ENCODE assay signal across 33 cellular contexts in the genomic region with DNA sequence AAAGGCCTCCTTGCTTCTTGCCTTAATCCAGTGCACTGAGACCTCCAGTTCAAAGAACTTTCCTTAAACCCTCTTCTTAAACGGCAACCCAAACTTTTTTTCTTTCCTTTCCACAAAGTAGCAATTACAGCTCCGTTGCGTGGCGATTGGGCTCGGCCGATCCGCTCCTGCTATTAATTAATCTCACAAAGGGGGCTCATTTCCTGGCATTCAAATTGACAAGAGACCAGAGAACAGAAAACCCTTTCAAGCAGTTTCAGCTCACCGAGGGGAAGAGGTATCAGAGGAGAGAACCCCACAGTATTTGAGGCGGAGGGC.
DNase-seq lines count a peak whose midpoint lies in the region; ATAC-seq and TF ChIP-seq lines count a peak whose summit lies in the region.
"Had no signal": no experiment of that assay in that cellular context is flagged by ENCODE, and none has a peak within 500 bp of the region (broad histone marks: within the 10 kb centered on the region; RNA-seq: fewer than 3 reads in every experiment).

No MANE protein-coding gene starts in this region.

- no peak overlapping the region for H2AK5ac ChIP-seq in H9 (ENCODE audit: insufficient read length, low read length)

- in situ Hi-C loops in astrocyte of the cerebellum (cut with HindIII; ENCODE audit: low sequenced_read_pairs): loop anchor here (5.0 kb wide), 1 partner anchor 76 kb away; no protein-coding TSS in a partner anchor

- peaks cover 36 to 44% of the 10 kb centered on the region in 2 experiments for H3K4me1 Mint-ChIP-seq in H9
- peaks cover 27% of the 10 kb centered on the region for H3K4me1 Mint-ChIP-seq in progenitor cell of endocrine pancreas (ENCODE audit: low read depth)
- H3K4me1 Mint-ChIP-seq: activated CD4-positive, alpha-beta T cell treated with anti-CD3 and anti-CD28 coated beads, Interleukin-2, amount 10 ng/mL, durations not matched to agents 24 days and 14 days; activated naive CD8-positive, alpha-beta T cell treated with anti-CD3 and anti-CD28 coated beads, Interleukin-2, amount 10 ng/mL, durations not matched to agents 7 days and 5 days had no signal

- H2AFZ ChIP-seq in H9 (ENCODE audit: low read length) (peak overlapping the region; percentile 65), hepatocyte (peak overlapping the region; percentile 49)

- H3K4me3 ChIP-seq in astrocyte of the cerebellum (ENCODE audit: low read depth, low read length) (peak overlapping the region; percentile 20), hepatocyte (no peak overlapping the region)
- H3K4me3 ChIP-seq: ascending aorta, lung, psoas muscle, stomach, thyroid gland had no signal

- no peak overlapping the region for H4K5ac ChIP-seq in H9 (ENCODE audit: insufficient read length, low read depth, low read length)

- H2BK15ac ChIP-seq in H9 (ENCODE audit: low read depth, low read length): no peak overlapping the region

- H3K4me2 ChIP-seq in H9 (ENCODE audit: insufficient read depth, insufficient read length, low read length) (peak overlapping the region; percentile 16), hepatocyte (peak overlapping the region; percentile 71)

- H3K14ac ChIP-seq in H9 (ENCODE audit: insufficient read depth, low read length): no peak overlapping the region

- no peaks in the 10 kb centered on the region for H4K20me1 ChIP-seq in H9 (ENCODE audit: control insufficient read depth, insufficient read depth, insufficient read length)
- no peaks in the 10 kb centered on the region for H4K20me1 ChIP-seq in hepatocyte (ENCODE audit: insufficient read depth, poor library complexity, severe bottlenecking)

- H3K18ac ChIP-seq in H9 (ENCODE audit: insufficient read length, low read depth, low read length): no peak overlapping the region

- DNase-seq in H9: no peak
- no peak for DNase-seq in astrocyte of the cerebellum (ENCODE audit: low read depth)
- DNase-seq in hepatocyte (ENCODE audit: low spot score): no peak
- DNase-seq in progenitor cell of endocrine pancreas (ENCODE audit: low spot score, unreplicated experiment): no peak
- DNase-seq in stimulated activated CD4-positive, alpha-beta T cell treated with anti-CD3 and anti-CD28 coated beads, Interleukin-15, amount 100 ng/mL, for 24 hours: no peak
- DNase-seq in Ammon's horn (ENCODE audit: low spot score): no peak
- DNase-seq: activated CD4-positive, alpha-beta T cell treated with anti-CD3 and anti-CD28 coated beads, Interleukin-2, amount 10 ng/mL, durations not matched to agents 24 days and 14 days; activated gamma-delta T cell; activated naive CD8-positive, alpha-beta T cell treated with anti-CD3 and anti-CD28 coated beads, Interleukin-2, amount 10 ng/mL, durations not matched to agents 7 days and 5 days; activated T-cell treated with anti-CD3 and anti-CD28 coated beads, Interleukin-2, amount 50 U/mL, for 24 hours; BE2C; cerebellar nuclear complex; glutamatergic neuron; NCI-H1694; NCI-H2171; NCI-H510A treated with DMSO at 0.1 percent for 48 hours; NK-92 treated with Interleukin-12 subunit alpha and Interleukin-12 subunit beta, amount 100 ng/mL, for 24 hours; psoas muscle; SHP77; stimulated activated CD4-positive, alpha-beta T cell treated with anti-CD3 and anti-CD28 coated beads, Interleukin-1b, Interleukin-23, amount 100 ng/mL, for 48 hours; stimulated activated CD8-positive, alpha-beta memory T cell treated with anti-CD3 and anti-CD28 coated beads, Interleukin-4, amount 100 ng/mL, for 48 hours; stomach; SW 1271; T-helper 9 cell had no signal

- no peak overlapping the region for H3K9ac ChIP-seq in H9 (ENCODE audit: extremely low read depth, insufficient read length, low read length)

- no peak overlapping the region for H2BK5ac ChIP-seq in H9 (ENCODE audit: insufficient read length, low read length)

- H3K27me3 ChIP-seq in H9 (ENCODE audit: insufficient read depth, low read length): no peaks in the 10 kb centered on the region
- H3K27me3 ChIP-seq in hepatocyte: no peaks in the 10 kb centered on the region
- H3K27me3 ChIP-seq: ascending aorta, BE2C, thyroid gland had no signal

- H4K91ac ChIP-seq in H9 (ENCODE audit: insufficient read length, low read depth, low read length): no peak overlapping the region

- H3K27ac Mint-ChIP-seq in H9 (peak overlapping the region in 1 of 3 experiments; percentile 4; a peak in 2 of 7 replicates), progenitor cell of endocrine pancreas (no peak overlapping the region)
- H3K27ac Mint-ChIP-seq: activated CD4-positive, alpha-beta T cell treated with anti-CD3 and anti-CD28 coated beads, Interleukin-2, amount 10 ng/mL, durations not matched to agents 24 days and 14 days; activated naive CD8-positive, alpha-beta T cell treated with anti-CD3 and anti-CD28 coated beads, Interleukin-2, amount 10 ng/mL, durations not matched to agents 7 days and 5 days; activated T-cell treated with anti-CD3 and anti-CD28 coated beads, Interleukin-2, amount 50 U/mL, for 24 hours had no signal

- no peak overlapping the region for H2BK120ac ChIP-seq in H9 (ENCODE audit: low read depth, low read length, poor library complexity, severe bottlenecking)

- no peaks in the 10 kb centered on the region for H3K9me2 ChIP-seq in hepatocyte (replicated peaks; ENCODE audit: insufficient read depth)

- H3K4me3 Mint-ChIP-seq in H9: peak overlapping the region; percentile 31 to 38
- H3K4me3 Mint-ChIP-seq in progenitor cell of endocrine pancreas (ENCODE audit: low read depth): peak overlapping the region; percentile 56
- H3K4me3 Mint-ChIP-seq: activated CD4-positive, alpha-beta T cell treated with anti-CD3 and anti-CD28 coated beads, Interleukin-2, amount 10 ng/mL, durations not matched to agents 24 days and 14 days; activated naive CD8-positive, alpha-beta T cell treated with anti-CD3 and anti-CD28 coated beads, Interleukin-2, amount 10 ng/mL, durations not matched to agents 7 days and 5 days; activated T-cell treated with anti-CD3 and anti-CD28 coated beads, Interleukin-2, amount 50 U/mL, for 24 hours had no signal

- no peak overlapping the region for H2BK12ac ChIP-seq in H9 (ENCODE audit: insufficient read length, low read depth, low read length)

- no peak overlapping the region for H3T11ph ChIP-seq in H9 (ENCODE audit: low read length)

- H3K36me3 Mint-ChIP-seq in H9 (ENCODE audit: insufficient read depth in 1 of 3, low read depth in 3 of 3): no peaks in the 10 kb centered on the region
- H3K36me3 Mint-ChIP-seq in progenitor cell of endocrine pancreas (ENCODE audit: insufficient read depth): no peaks in the 10 kb centered on the region
- H3K36me3 Mint-ChIP-seq: activated naive CD8-positive, alpha-beta T cell treated with anti-CD3 and anti-CD28 coated beads, Interleukin-2, amount 10 ng/mL, durations not matched to agents 7 days and 5 days had no signal

- no peaks in the 10 kb centered on the region for H3K36me3 ChIP-seq in hepatocyte (replicated peaks; ENCODE audit: insufficient read depth, low read depth)
- H3K36me3 ChIP-seq: ascending aorta, BE2C, neutrophil, stomach, thyroid gland had no signal

- H4K8ac ChIP-seq in H9 (replicated peaks; ENCODE audit: insufficient read length, low read depth, low read length): no peak overlapping the region

- peaks cover 5% of the 10 kb centered on the region for H3K27me3 Mint-ChIP-seq in H9 (ENCODE audit: low read depth)
- H3K27me3 Mint-ChIP-seq in progenitor cell of endocrine pancreas: peaks cover 12% of the 10 kb centered on the region
- H3K27me3 Mint-ChIP-seq: activated CD4-positive, alpha-beta T cell treated with anti-CD3 and anti-CD28 coated beads, Interleukin-2, amount 10 ng/mL, durations not matched to agents 24 days and 14 days; activated T-cell treated with anti-CD3 and anti-CD28 coated beads, Interleukin-2, amount 50 U/mL, for 24 hours had no signal

- no peaks in the 10 kb centered on the region for H3K9me3 Mint-ChIP-seq in H9
- no peaks in the 10 kb centered on the region for H3K9me3 Mint-ChIP-seq in progenitor cell of endocrine pancreas (ENCODE audit: low read depth)
- H3K9me3 Mint-ChIP-seq: activated CD4-positive, alpha-beta T cell treated with anti-CD3 and anti-CD28 coated beads, Interleukin-2, amount 10 ng/mL, durations not matched to agents 24 days and 14 days; activated naive CD8-positive, alpha-beta T cell treated with anti-CD3 and anti-CD28 coated beads, Interleukin-2, amount 10 ng/mL, durations not matched to agents 7 days and 5 days had no signal

- H3K79me2 ChIP-seq in H9 (ENCODE audit: insufficient read depth, low read length) (no peaks in the 10 kb centered on the region), hepatocyte (no peaks in the 10 kb centered on the region)

- no peaks in the 10 kb centered on the region for H3K79me1 ChIP-seq in H9 (ENCODE audit: insufficient read depth, low read depth, low read length, poor library complexity, severe bottlenecking)

- no peaks in the 10 kb centered on the region for H3K9me3 ChIP-seq in H9 (ENCODE audit: control insufficient read depth, low read depth, low read length)
- H3K9me3 ChIP-seq in hepatocyte (ENCODE audit: low read depth): no peaks in the 10 kb centered on the region
- H3K9me3 ChIP-seq: ascending aorta, BE2C, neutrophil, psoas muscle, stomach, thyroid gland had no signal

- no peak overlapping the region for H3K56ac ChIP-seq in H9 (ENCODE audit: insufficient read length, low read depth, low read length)

- no peak overlapping the region for H2BK20ac ChIP-seq in H9 (ENCODE audit: low read depth, low read length, poor library complexity, severe bottlenecking)

- WGBS in H9 (ENCODE audit: extremely low coverage, insufficient read length, low lambda C conversion rate): no CpG with 5 or more reads among the region's 9 CpGs
- WGBS in hepatocyte (ENCODE audit: low lambda C conversion rate, missing lambda C conversion rate): 27% methylated on average over 9 of the region's 9 CpGs

- ATAC-seq in GM18520 (IDR thresholded peaks at IDR 0.05; ENCODE audit: unreplicated experiment): no peak
- ATAC-seq: HepG2, Panc1, psoas muscle had no signal

- H3K23ac ChIP-seq in H9 (ENCODE audit: insufficient read length, low read depth, low read length): no peak overlapping the region

- TF ChIP-seq CTCF in H9 (conservative IDR thresholded peaks at IDR 0.05) (no peak), astrocyte of the cerebellum (IDR thresholded peaks at IDR 0.05; ENCODE audit: low read depth, low read length, missing control alignments) (no peak), hepatocyte (IDR thresholded peaks at IDR 0.05; ENCODE audit: poor library complexity) (no peak), progenitor cell of endocrine pancreas (IDR thresholded peaks at IDR 0.05; ENCODE audit: unreplicated experiment) (no peak)

- H3K27ac ChIP-seq in H9 (ENCODE audit: insufficient read length, low read depth, low read length): no peak overlapping the region
- H3K27ac ChIP-seq in hepatocyte: no peak overlapping the region
- H3K27ac ChIP-seq: ascending aorta, epithelial cell of prostate, neutrophil, psoas muscle, stomach, thyroid gland, VCaP had no signal

- H3K4me1 ChIP-seq in H9 (ENCODE audit: insufficient read depth, low read length) (peaks cover 13% of the 10 kb centered on the region), hepatocyte (ENCODE audit: insufficient read depth) (peaks cover 5% of the 10 kb centered on the region)
- H3K4me1 ChIP-seq: ascending aorta, BE2C, psoas muscle, stomach, thyroid gland had no signal

- H3K23me2 ChIP-seq in H9 (ENCODE audit: insufficient read length, low read depth, low read length, poor library complexity, severe bottlenecking): no peaks in the 10 kb centered on the region

- H3K4ac ChIP-seq in H9 (ENCODE audit: low read depth, low read length): no peak overlapping the region
